7 cellular contexts compared by ENCODE assay signal in genomic region chr21:46681593-46681992, GRCh38. TPM values are rescaled to one million over a fixed set of nuclear protein-coding genes. Genes with fewer than 3 reads are reported as not detected.
DNase-seq lines count a peak whose midpoint lies in the region; FAIRE-seq and TF ChIP-seq lines count a peak whose summit lies in the region.
"Not testable (repeated sequence)": the region's sequence is repeated elsewhere in the genome, so short reads cannot be mapped to it uniquely, and the experiment has no call there.

No MANE protein-coding gene starts in this region.

- not testable (repeated sequence) for H4K20me1 ChIP-seq in astrocyte (ENCODE audit: insufficient read depth, low read length)

- DNase-seq in AG10803 (ENCODE audit: low read depth) = peak; percentile 36
- peak; percentile 34 for DNase-seq in HCEC 1CT
- peak; percentile 15 for DNase-seq in NCI-H226
- DNase-seq in astrocyte (ENCODE audit: low read depth) = peak; percentile 12
- peak; percentile 22 to 82 for DNase-seq in cardiac fibroblast (ENCODE audit: low read depth in 2 of 2)
- peak; percentile 60 for DNase-seq in fibroblast of villous mesenchyme (ENCODE audit: low read depth)

- not testable (repeated sequence) for H3K4me3 Mint-ChIP-seq in astrocyte (ENCODE audit: unreplicated experiment); nephron

- H3K27me3 Mint-ChIP-seq in astrocyte (ENCODE audit: low read depth, unreplicated experiment); nephron (ENCODE audit: low read depth): not testable (repeated sequence)

- H3K4me1 Mint-ChIP-seq in astrocyte (ENCODE audit: low read depth, unreplicated experiment) (peaks cover 12% of the 10 kb centered on the region), nephron (peaks cover 13% of the 10 kb centered on the region)

- H3K4me1 ChIP-seq in astrocyte (ENCODE audit: insufficient read depth, low read length) = not testable (repeated sequence)

- not testable (repeated sequence) for H3K27ac ChIP-seq in astrocyte (ENCODE audit: low read depth, low read length)

- H3K4me2 ChIP-seq in astrocyte (ENCODE audit: low read length) = not testable (repeated sequence)

- H3K36me3 Mint-ChIP-seq in astrocyte (ENCODE audit: low read depth, unreplicated experiment); nephron (ENCODE audit: low read depth): not testable (repeated sequence)

- not testable (repeated sequence) for H3K9me3 Mint-ChIP-seq in astrocyte (ENCODE audit: unreplicated experiment); nephron

- H3K27me3 ChIP-seq in astrocyte (ENCODE audit: insufficient read depth, low read length) = not testable (repeated sequence)

- H3K9me3 ChIP-seq in astrocyte (ENCODE audit: insufficient read depth, low read depth, low read length) = not testable (repeated sequence)

- not testable (repeated sequence) for FAIRE-seq in astrocyte (lab: Jason Lieb, UNC)

- H3K27ac Mint-ChIP-seq in astrocyte (ENCODE audit: unreplicated experiment) (peak overlapping the region; percentile 21), nephron (peak overlapping the region; percentile 12 to 28 (median 16))

- not testable (repeated sequence) for TF ChIP-seq CTCF in AG10803 (conservative IDR thresholded peaks at IDR 0.05; ENCODE audit: low read length); astrocyte (IDR thresholded peaks at IDR 0.05; ENCODE audit: insufficient read depth, low read depth, low read length); cardiac fibroblast (IDR thresholded peaks at IDR 0.05; ENCODE audit: low read depth, low read length); fibroblast of villous mesenchyme (IDR thresholded peaks at IDR 0.05; ENCODE audit: insufficient read depth, low read depth, low read length); nephron (IDR thresholded peaks at IDR 0.05; ENCODE audit: unreplicated experiment in 3 of 3)

- not testable (repeated sequence) for H3K9ac ChIP-seq in astrocyte (ENCODE audit: low read length)

- H3K79me2 ChIP-seq in astrocyte (ENCODE audit: insufficient read depth, low read length) = not testable (repeated sequence)

- not testable (repeated sequence) for H3K4me3 ChIP-seq in AG10803 (ENCODE audit: low read length); astrocyte (ENCODE audit: insufficient read depth, low read depth, low read length); cardiac fibroblast (replicated peaks in 1 of 2; ENCODE audit: low read depth in 2 of 2, low read length in 2 of 2); fibroblast of villous mesenchyme (ENCODE audit: low read depth, low read length)

- H3K36me3 ChIP-seq in astrocyte (ENCODE audit: insufficient read depth, low read length) = not testable (repeated sequence)

- H2AFZ ChIP-seq in astrocyte (ENCODE audit: low read depth, low read length) = not testable (repeated sequence)

RNA-seq across cellular contexts. Expression of gene PRMT2, which starts 46.1 kb away (rescaled TPM):
- 105 and 106 TPM in 2 replicates for total RNA-seq in astrocyte
- total RNA-seq in fibroblast of villous mesenchyme = 120 and 164 TPM in 2 replicates
